ENCODE assay signal across 8 cellular contexts in genomic region chr1:151619489-151620093, GRCh38. TPM values are rescaled to one million over a fixed set of nuclear protein-coding genes. Genes with fewer than 3 reads are reported as not detected.
A peak's percentile ranks its signal among the peaks of the same experiment; 100 is the strongest.
DNase-seq lines count a peak whose midpoint lies in the region; ATAC-seq and TF ChIP-seq lines count a peak whose summit lies in the region.
"Had no signal": no experiment of that assay in that cellular context is flagged by ENCODE, and none has a peak within 500 bp of the region (broad histone marks: within the 10 kb centered on the region; RNA-seq: fewer than 3 reads in every experiment).

No MANE protein-coding gene starts in this region.

- DNase-seq in HFFc6 (peak; percentile 32), adipocyte (ENCODE audit: low read depth) (peak; percentile 69)
- no peak for DNase-seq in stimulated activated naive B cell treated with anti-CD40 and anti-IgM and Interleukin-4, amounts not matched to agents 10 μg/mL and 1 μg/mL and 100 μg/mL, for 72 hours
- DNase-seq: activated T-cell treated with anti-CD3 and anti-CD28 coated beads for 4 hours had no signal

- no peaks in the 10 kb centered on the region for H3K27me3 Mint-ChIP-seq in HFFc6 (ENCODE audit: insufficient read depth)
- H3K27me3 Mint-ChIP-seq in stimulated activated naive B cell treated with anti-CD40 and anti-IgM and Interleukin-4, amounts not matched to agents 10 μg/mL and 1 μg/mL and 100 μg/mL, for 72 hours: no peaks in the 10 kb centered on the region

- no peaks in the 10 kb centered on the region for H3K9me3 Mint-ChIP-seq in HFFc6
- H3K9me3 Mint-ChIP-seq in stimulated activated naive B cell treated with anti-CD40 and anti-IgM and Interleukin-4, amounts not matched to agents 10 μg/mL and 1 μg/mL and 100 μg/mL, for 72 hours: no peaks in the 10 kb centered on the region

- H3K27ac ChIP-seq in iPS-20b (ENCODE audit: low read length): no peak overlapping the region

- no peak overlapping the region for H3K4me3 Mint-ChIP-seq in HFFc6
- no peak overlapping the region for H3K4me3 Mint-ChIP-seq in stimulated activated naive B cell treated with anti-CD40 and anti-IgM and Interleukin-4, amounts not matched to agents 10 μg/mL and 1 μg/mL and 100 μg/mL, for 72 hours

- ATAC-seq in stimulated activated naive B cell treated with anti-CD40 and anti-IgM and Interleukin-4, amounts not matched to agents 10 μg/mL and 1 μg/mL and 100 μg/mL, for 72 hours (replicated peaks): no peak
- ATAC-seq in HG02973 (IDR thresholded peaks at IDR 0.05; ENCODE audit: unreplicated experiment) (no peak), HG02840 (IDR thresholded peaks at IDR 0.05; ENCODE audit: low FRiP score, unreplicated experiment) (no peak), HG03025 (IDR thresholded peaks at IDR 0.05; ENCODE audit: low FRiP score, unreplicated experiment) (no peak)

- H3K9me3 ChIP-seq in adipocyte (ENCODE audit: control insufficient read depth, low read length) (no peaks in the 10 kb centered on the region), iPS-20b (ENCODE audit: insufficient read depth, low read depth, low read length) (no peaks in the 10 kb centered on the region)

- H3K27me3 ChIP-seq in adipocyte (replicated peaks; ENCODE audit: control insufficient read depth, insufficient read depth, low read length): no peaks in the 10 kb centered on the region
- no peaks in the 10 kb centered on the region for H3K27me3 ChIP-seq in iPS-20b (ENCODE audit: insufficient read depth, low read length)

- H3K4me3 ChIP-seq in adipocyte (ENCODE audit: low read length) (peak overlapping the region; percentile 58), iPS-20b (ENCODE audit: low read length) (no peak overlapping the region)

- peaks cover 46% of the 10 kb centered on the region for H3K4me1 Mint-ChIP-seq in HFFc6 (ENCODE audit: low read depth)
- H3K4me1 Mint-ChIP-seq in stimulated activated naive B cell treated with anti-CD40 and anti-IgM and Interleukin-4, amounts not matched to agents 10 μg/mL and 1 μg/mL and 100 μg/mL, for 72 hours: peaks cover 13 to 17% of the 10 kb centered on the region in 2 donors

- H3K36me3 Mint-ChIP-seq in HFFc6 (ENCODE audit: low read depth): peaks cover 5% of the 10 kb centered on the region
- H3K36me3 Mint-ChIP-seq in stimulated activated naive B cell treated with anti-CD40 and anti-IgM and Interleukin-4, amounts not matched to agents 10 μg/mL and 1 μg/mL and 100 μg/mL, for 72 hours: peaks cover 0 to 4% of the 10 kb centered on the region in 2 donors

- TF ChIP-seq CTCF in HFFc6 (IDR thresholded peaks at IDR 0.05): no peak

- H3K36me3 ChIP-seq in adipocyte (ENCODE audit: control insufficient read depth, insufficient read depth, low read length, severe bottlenecking) (no peaks in the 10 kb centered on the region), iPS-20b (ENCODE audit: insufficient read depth, low read depth, low read length) (0 out of 2 replicates have a peak, but pooled peaks cover 7% of the 10 kb centered on the region)

- H3K4me1 ChIP-seq in adipocyte (ENCODE audit: control insufficient read depth, insufficient read depth, low read length) (peaks cover 35% of the 10 kb centered on the region), iPS-20b (ENCODE audit: insufficient read depth, low read length) (no peaks in the 10 kb centered on the region)

- H3K9ac ChIP-seq in adipocyte (ENCODE audit: low read length): peak overlapping the region; percentile 1
- H3K9ac ChIP-seq in iPS-20b (ENCODE audit: low read depth, low read length): 0 out of 2 replicates have a peak overlapping the region, but pooled peaks have one; percentile 0

- H3K27ac Mint-ChIP-seq in HFFc6: peak overlapping the region; percentile 43
- H3K27ac Mint-ChIP-seq in stimulated activated naive B cell treated with anti-CD40 and anti-IgM and Interleukin-4, amounts not matched to agents 10 μg/mL and 1 μg/mL and 100 μg/mL, for 72 hours: peak overlapping the region; percentile 11

RNA-seq across cellular contexts. Expression of gene SNX27, which starts 7.7 kb away (rescaled TPM):
- total RNA-seq in HFFc6 (2021; fragmentation: NEBNext Ultra II Directional; extraction: Animal tissue kit (Norgen Biotek cat#: 25700)): 10 to 100 TPM; 29.2 to 31.8 (median 31.0) TPM
